Comparison of ENCODE assay signal across 24 cellular contexts in the genomic region with DNA sequence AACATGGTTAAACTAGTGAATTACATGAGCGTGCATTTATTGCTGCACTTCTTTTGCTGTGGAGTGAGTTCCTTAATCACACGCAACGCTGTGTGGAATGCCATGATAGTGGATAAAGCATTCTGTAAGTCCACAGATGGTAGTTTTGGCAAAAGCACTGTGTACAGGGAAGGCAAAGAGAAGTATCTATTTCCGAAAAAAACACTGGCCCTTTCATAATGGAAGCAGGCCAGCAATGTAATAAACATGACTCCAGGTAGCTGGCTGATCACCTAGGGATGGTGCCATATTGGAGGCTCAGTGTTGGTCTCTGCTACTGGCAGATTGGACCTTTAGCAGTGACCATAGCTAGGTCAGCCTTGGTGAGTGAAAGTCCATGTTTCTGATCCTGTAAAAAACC.
"Had no signal": no experiment of that assay in that cellular context is flagged by ENCODE, and none has a peak within 500 bp of the region (broad histone marks: within the 10 kb centered on the region; RNA-seq: fewer than 3 reads in every experiment).

No MANE protein-coding gene starts in this region.

- H3K27me3 ChIP-seq: esophagus squamous epithelium, gastrocnemius medialis, heart right ventricle, left lung had no signal

- DNase-seq: cortex of kidney; effector CD8-positive, alpha-beta T cell; effector memory CD8-positive, alpha-beta T cell; endodermal cell; erythroblast; esophagus squamous epithelium; foreskin fibroblast; foreskin melanocyte; gastrocnemius medialis; glutamatergic neuron; head of caudate nucleus; heart right ventricle; hippocampal formation; left cardiac atrium; left lung; left ventricle myocardium superior; lower lobe of right lung; mesenchymal stem cell; mucosa of descending colon; naive B cell; naive thymus-derived CD8-positive, alpha-beta T cell had no signal

- H3K36me3 ChIP-seq: esophagus squamous epithelium, gastrocnemius medialis, heart right ventricle, left lung, lower lobe of right lung had no signal

- FAIRE-seq: endometrium, islet of Langerhans, keratinocyte had no signal

- H3K4me3 ChIP-seq: esophagus squamous epithelium, gastrocnemius medialis, heart right ventricle, left lung, lower lobe of right lung, mucosa of descending colon had no signal
